In the genomic region with DNA sequence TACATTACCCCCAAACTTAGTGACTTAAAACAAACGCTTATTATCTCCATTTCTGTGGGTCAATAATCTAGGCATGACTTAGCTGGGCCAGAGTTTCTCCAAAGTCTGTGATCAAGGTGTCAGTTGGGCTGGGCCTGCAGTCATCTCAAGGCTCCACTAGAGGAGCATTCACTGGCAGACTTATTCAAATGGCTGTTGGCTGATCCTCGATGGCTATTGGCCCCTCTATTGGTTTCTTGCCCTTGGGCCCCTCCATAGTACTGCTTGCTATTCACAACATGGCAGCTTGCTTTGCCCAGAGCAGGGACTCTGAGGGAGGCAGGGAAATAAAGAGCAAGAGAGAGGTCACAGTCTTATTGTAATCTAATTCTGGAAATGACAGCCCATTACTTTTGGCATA, we compare ENCODE assay signal across 2 cellular contexts.
TF ChIP-seq lines count a peak whose summit lies in the region.

No MANE protein-coding gene starts in this region.

TF ChIP-seq in HCT116, 20 proteins besides CTCF, POLR2A, EP300 and RAD21:
- no peak for TF ChIP-seq TCF7L2 (IDR thresholded peaks at IDR 0.05; ENCODE audit: borderline replicate concordance, extremely low read depth, insufficient read depth, insufficient read length)
- TF ChIP-seq ZNF274 (IDR thresholded peaks at IDR 0.05; ENCODE audit: low read depth, low read length), result no peak
- TF ChIP-seq, protein P1, sequence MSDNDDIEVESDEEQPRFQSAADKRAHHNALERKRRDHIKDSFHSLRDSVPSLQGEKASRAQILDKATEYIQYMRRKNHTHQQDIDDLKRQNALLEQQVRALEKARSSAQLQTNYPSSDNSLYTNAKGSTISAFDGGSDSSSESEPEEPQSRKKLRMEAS (IDR thresholded peaks at IDR 0.05), result no peak
- TF ChIP-seq SIN3A (IDR thresholded peaks at IDR 0.05; ENCODE audit: low read depth), result no peak
- TF ChIP-seq EZH2 (IDR thresholded peaks at IDR 0.05), result no peak
- TF ChIP-seq, protein P2, sequence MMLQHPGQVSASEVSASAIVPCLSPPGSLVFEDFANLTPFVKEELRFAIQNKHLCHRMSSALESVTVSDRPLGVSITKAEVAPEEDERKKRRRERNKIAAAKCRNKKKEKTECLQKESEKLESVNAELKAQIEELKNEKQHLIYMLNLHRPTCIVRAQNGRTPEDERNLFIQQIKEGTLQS (IDR thresholded peaks at IDR 0.05), result no peak
- TF ChIP-seq EGR1 (IDR thresholded peaks at IDR 0.05; ENCODE audit: low read depth), result no peak
- TF ChIP-seq ELF1 (IDR thresholded peaks at IDR 0.05; ENCODE audit: borderline replicate concordance, low read depth), result no peak
- TF ChIP-seq FOSL1 (IDR thresholded peaks at IDR 0.05; ENCODE audit: low read depth), result no peak
- no peak for TF ChIP-seq CBX3 (IDR thresholded peaks at IDR 0.05; ENCODE audit: low read depth)
- TF ChIP-seq CEBPB (IDR thresholded peaks at IDR 0.05; ENCODE audit: low read depth), result no peak
- no peak for TF ChIP-seq JUND (IDR thresholded peaks at IDR 0.05)
TF ChIP-seq in HCT116: peak in this region for 0.

TF ChIP-seq in WTC11, 78 proteins besides CTCF, POLR2A, EP300 and RAD21:
- TF ChIP-seq, protein P3, sequence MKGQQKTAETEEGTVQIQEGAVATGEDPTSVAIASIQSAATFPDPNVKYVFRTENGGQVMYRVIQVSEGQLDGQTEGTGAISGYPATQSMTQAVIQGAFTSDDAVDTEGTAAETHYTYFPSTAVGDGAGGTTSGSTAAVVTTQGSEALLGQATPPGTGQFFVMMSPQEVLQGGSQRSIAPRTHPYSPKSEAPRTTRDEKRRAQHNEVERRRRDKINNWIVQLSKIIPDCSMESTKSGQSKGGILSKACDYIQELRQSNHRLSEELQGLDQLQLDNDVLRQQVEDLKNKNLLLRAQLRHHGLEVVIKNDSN (CRISPR knock-in tag; IDR thresholded peaks at IDR 0.05), result no peak
- TF ChIP-seq RELA (CRISPR knock-in tag; IDR thresholded peaks at IDR 0.05; ENCODE audit: borderline replicate concordance) (no peak), NFE2L1 (CRISPR knock-in tag; IDR thresholded peaks at IDR 0.05) (no peak), SMAD4 (CRISPR knock-in tag; IDR thresholded peaks at IDR 0.05) (no peak), GRHL2 (CRISPR knock-in tag; IDR thresholded peaks at IDR 0.05; ENCODE audit: insufficient replicate concordance, severe bottlenecking) (no peak), ZNF219 (CRISPR knock-in tag; IDR thresholded peaks at IDR 0.05; ENCODE audit: borderline replicate concordance) (no peak), NR1H2 (CRISPR knock-in tag; IDR thresholded peaks at IDR 0.05) (no peak)
- TF ChIP-seq, protein P4, sequence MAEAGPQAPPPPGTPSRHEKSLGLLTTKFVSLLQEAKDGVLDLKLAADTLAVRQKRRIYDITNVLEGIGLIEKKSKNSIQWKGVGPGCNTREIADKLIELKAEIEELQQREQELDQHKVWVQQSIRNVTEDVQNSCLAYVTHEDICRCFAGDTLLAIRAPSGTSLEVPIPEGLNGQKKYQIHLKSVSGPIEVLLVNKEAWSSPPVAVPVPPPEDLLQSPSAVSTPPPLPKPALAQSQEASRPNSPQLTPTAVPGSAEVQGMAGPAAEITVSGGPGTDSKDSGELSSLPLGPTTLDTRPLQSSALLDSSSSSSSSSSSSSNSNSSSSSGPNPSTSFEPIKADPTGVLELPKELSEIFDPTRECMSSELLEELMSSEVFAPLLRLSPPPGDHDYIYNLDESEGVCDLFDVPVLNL (CRISPR knock-in tag; IDR thresholded peaks at IDR 0.05; ENCODE audit: borderline replicate concordance, low read depth), result no peak
- TF ChIP-seq, protein P5, sequence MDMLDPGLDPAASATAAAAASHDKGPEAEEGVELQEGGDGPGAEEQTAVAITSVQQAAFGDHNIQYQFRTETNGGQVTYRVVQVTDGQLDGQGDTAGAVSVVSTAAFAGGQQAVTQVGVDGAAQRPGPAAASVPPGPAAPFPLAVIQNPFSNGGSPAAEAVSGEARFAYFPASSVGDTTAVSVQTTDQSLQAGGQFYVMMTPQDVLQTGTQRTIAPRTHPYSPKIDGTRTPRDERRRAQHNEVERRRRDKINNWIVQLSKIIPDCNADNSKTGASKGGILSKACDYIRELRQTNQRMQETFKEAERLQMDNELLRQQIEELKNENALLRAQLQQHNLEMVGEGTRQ (CRISPR knock-in tag; IDR thresholded peaks at IDR 0.05), result no peak
